27 cellular contexts compared by ENCODE assay signal in genomic region chr2:26559556-26559955, GRCh38.
A peak's percentile ranks its signal among the peaks of the same experiment; 100 is the strongest.
DNase-seq lines count a peak whose midpoint lies in the region; ATAC-seq and TF ChIP-seq lines count a peak whose summit lies in the region.
"Had no signal": no experiment of that assay in that cellular context is flagged by ENCODE, and none has a peak within 500 bp of the region (broad histone marks: within the 10 kb centered on the region; RNA-seq: fewer than 3 reads in every experiment).

No MANE protein-coding gene starts in this region.

- H3K27ac Mint-ChIP-seq in neural progenitor cell = no peak overlapping the region
- H3K27ac Mint-ChIP-seq: activated CD4-positive, alpha-beta T cell treated with anti-CD3 and anti-CD28 coated beads, Interleukin-2, amount 10 ng/mL, durations not matched to agents 24 days and 14 days; activated T-cell treated with anti-CD3 and anti-CD28 coated beads, Interleukin-2, amount 50 U/mL, for 72 hours; CD4-positive, CD25-positive, alpha-beta regulatory T cell; naive thymus-derived CD8-positive, alpha-beta T cell; type B pancreatic cell had no signal

- H3K27me3 ChIP-seq in RWPE2 (ENCODE audit: insufficient read depth, poor library complexity, severe bottlenecking) (peaks cover 56% of the 10 kb centered on the region), neural progenitor cell (no peaks in the 10 kb centered on the region), gastrocnemius medialis (peaks cover 5 to 17% (median 10%) of the 10 kb centered on the region in 3 donors)

- no peaks in the 10 kb centered on the region for H3K79me2 ChIP-seq in neural progenitor cell (ENCODE audit: low read depth)

- no peaks in the 10 kb centered on the region for H3K36me3 ChIP-seq in RWPE2 (ENCODE audit: low read depth)
- no peaks in the 10 kb centered on the region for H3K36me3 ChIP-seq in neural progenitor cell
- no peaks in the 10 kb centered on the region for H3K36me3 ChIP-seq in gastrocnemius medialis
- H3K36me3 ChIP-seq: esophagus squamous epithelium, HAP-1, heart right ventricle, lower lobe of right lung, SJSA1 had no signal

- H3K9me3 Mint-ChIP-seq in neural progenitor cell = no peaks in the 10 kb centered on the region
- H3K9me3 Mint-ChIP-seq: activated CD4-positive, alpha-beta T cell treated with anti-CD3 and anti-CD28 coated beads, Interleukin-2, amount 10 ng/mL, durations not matched to agents 24 days and 14 days; activated T-cell treated with anti-CD3 and anti-CD28 coated beads, Interleukin-2, amount 50 U/mL, for 72 hours; CD4-positive, CD25-positive, alpha-beta regulatory T cell; naive thymus-derived CD8-positive, alpha-beta T cell; type B pancreatic cell had no signal

- H3K4me3 ChIP-seq in RWPE2 (ENCODE audit: severe bottlenecking) = no peak overlapping the region
- no peak overlapping the region for H3K4me3 ChIP-seq in neural progenitor cell
- H3K4me3 ChIP-seq in gastrocnemius medialis = no peak overlapping the region
- H3K4me3 ChIP-seq: esophagus squamous epithelium, GM12878, HAP-1, heart right ventricle, lower lobe of right lung, SJSA1, skin epidermis had no signal

- in situ Hi-C loops in gastrocnemius medialis (cut with MboI; ENCODE audit: low sequenced_read_pairs in 4 of 4) = no loop called here

- intact Hi-C loops in gastrocnemius medialis (cut with DNase I; ENCODE audit: low total_unique reads) = no loop called here

- H4K20me1 ChIP-seq in neural progenitor cell (ENCODE audit: low read depth) = no peaks in the 10 kb centered on the region

- peaks cover 31% of the 10 kb centered on the region for H3K4me1 Mint-ChIP-seq in neural progenitor cell

- H3K27ac ChIP-seq in RWPE2 (ENCODE audit: poor library complexity, severe bottlenecking) (no peak overlapping the region), neural progenitor cell (no peak overlapping the region), gastrocnemius medialis (no peak overlapping the region)
- H3K27ac ChIP-seq: esophagus squamous epithelium, foreskin keratinocyte, heart right ventricle, lower lobe of right lung, SJSA1, skin epidermis had no signal

- TF ChIP-seq CTCF in RWPE2 (IDR thresholded peaks at IDR 0.05; ENCODE audit: poor library complexity, severe bottlenecking) (no peak), neural progenitor cell (IDR thresholded peaks at IDR 0.05) (peak; percentile 38), gastrocnemius medialis (IDR thresholded peaks at IDR 0.05 in 4 of 5, conservative IDR thresholded peaks at IDR 0.05 in 1 of 5) (no peak)

- H3K4me1 ChIP-seq in RWPE2 (ENCODE audit: insufficient read depth, poor library complexity, severe bottlenecking) (no peaks in the 10 kb centered on the region), neural progenitor cell (peaks cover 20% of the 10 kb centered on the region), gastrocnemius medialis (peaks cover 11 to 12% of the 10 kb centered on the region in 2 donors)
- H3K4me1 ChIP-seq: foreskin keratinocyte, HAP-1 had no signal

- no peak overlapping the region for H3K9ac ChIP-seq in neural progenitor cell

- TF ChIP-seq POLR2A in gastrocnemius medialis (IDR thresholded peaks at IDR 0.05) = no peak

- H2AFZ ChIP-seq in neural progenitor cell (replicated peaks) = no peak overlapping the region

- peak overlapping the region; percentile 19 for H3K4me3 Mint-ChIP-seq in neural progenitor cell
- H3K4me3 Mint-ChIP-seq: activated CD4-positive, alpha-beta T cell treated with anti-CD3 and anti-CD28 coated beads, Interleukin-2, amount 10 ng/mL, durations not matched to agents 24 days and 14 days; activated T-cell treated with anti-CD3 and anti-CD28 coated beads, Interleukin-2, amount 50 U/mL, for 72 hours; CD4-positive, CD25-positive, alpha-beta regulatory T cell; naive thymus-derived CD8-positive, alpha-beta T cell; type B pancreatic cell had no signal

- H3K4me2 ChIP-seq in neural progenitor cell = no peak overlapping the region

- H3K27me3 Mint-ChIP-seq in neural progenitor cell (ENCODE audit: insufficient read depth, low read depth) = peaks cover 23% of the 10 kb centered on the region

- ATAC-seq in RWPE2 (ENCODE audit: low read depth) = no peak
- ATAC-seq in gastrocnemius medialis = no peak
- ATAC-seq: activated T-cell treated with anti-CD3 and anti-CD28 coated beads, Interleukin-2, amount 50 U/mL, for 72 hours; foreskin keratinocyte; GM12878; heart right ventricle; lower lobe of right lung; naive thymus-derived CD8-positive, alpha-beta T cell had no signal

- H3F3A ChIP-seq in neural progenitor cell (ENCODE audit: low read depth) = peaks cover 6% of the 10 kb centered on the region

- H3K9me3 ChIP-seq in RWPE2 (ENCODE audit: severe bottlenecking) (no peaks in the 10 kb centered on the region), neural progenitor cell (ENCODE audit: low read depth) (no peaks in the 10 kb centered on the region), gastrocnemius medialis (no peaks in the 10 kb centered on the region)
- H3K9me3 ChIP-seq: esophagus squamous epithelium, HAP-1, heart right ventricle, lower lobe of right lung, SJSA1 had no signal

- no peaks in the 10 kb centered on the region for H3K36me3 Mint-ChIP-seq in neural progenitor cell
- H3K36me3 Mint-ChIP-seq: CD4-positive, CD25-positive, alpha-beta regulatory T cell; type B pancreatic cell had no signal

- peak; percentile 4 for DNase-seq in NCI-H2107 treated with DMSO at 0.1 percent for 48 hours (lab: John Stamatoyannopoulos, UW; ENCODE audit: unreplicated experiment)
- no peak for DNase-seq in NCI-H2107 (lab: John Stamatoyannopoulos, UW)
- DNase-seq in COR-L47 (lab: John Stamatoyannopoulos, UW) = peak; percentile 19
- DNase-seq in RWPE2 (ENCODE audit: low spot score) = peak; percentile 28
- DNase-seq in neural progenitor cell (ENCODE audit: low spot score) = peak; percentile 56
- no peak for DNase-seq in gastrocnemius medialis
- no peak for DNase-seq in stimulated activated CD4-positive, alpha-beta T cell treated with anti-CD3 and anti-CD28 coated beads, Interleukin-2, amount 100 ng/mL, for 24 hours
- DNase-seq in activated gamma-delta T cell treated with Interleukin-2 at 50 U/mL for 16 hours = no peak
- DNase-seq: activated CD4-positive, alpha-beta T cell treated with anti-CD3 and anti-CD28 coated beads, Interleukin-2, amount 10 ng/mL, durations not matched to agents 24 days and 14 days; activated naive CD4-positive, alpha-beta T cell treated with anti-CD3 and anti-CD28 coated beads, Interleukin-2, amount 50 U/mL, for 16 hours; activated T-cell treated with anti-CD3 and anti-CD28 coated beads, Interleukin-2, amount 50 U/mL, for 72 hours; CD4-positive, CD25-positive, alpha-beta regulatory T cell; esophagus squamous epithelium; foreskin keratinocyte; heart right ventricle; Kasumi-1; lower lobe of right lung; NCI-H1417 treated with DMSO at 0.1 percent for 48 hours; NCI-H2081 treated with DMSO at 0.1 percent for 48 hours; stimulated activated naive CD4-positive, alpha-beta T cell; T1000 had no signal

Comparison
In these comparisons a context has a peak if more than half of its experiments do, and no peak if none do; other contexts are left out.
1. DNase-seq: peak in NCI-H2107 treated with DMSO at 0.1 percent for 48 hours (single experiment), COR-L47 (single experiment), RWPE2 (single experiment) and neural progenitor cell (single experiment); none in NCI-H2107 (single experiment), gastrocnemius medialis (0 of 2), stimulated activated CD4-positive, alpha-beta T cell treated with anti-CD3 and anti-CD28 coated beads, Interleukin-2, amount 100 ng/mL, for 24 hours (0 of 2) and activated gamma-delta T cell treated with Interleukin-2 at 50 U/mL for 16 hours (single experiment).